ENCODE assay signal across 1 cellular context in the genomic region with DNA sequence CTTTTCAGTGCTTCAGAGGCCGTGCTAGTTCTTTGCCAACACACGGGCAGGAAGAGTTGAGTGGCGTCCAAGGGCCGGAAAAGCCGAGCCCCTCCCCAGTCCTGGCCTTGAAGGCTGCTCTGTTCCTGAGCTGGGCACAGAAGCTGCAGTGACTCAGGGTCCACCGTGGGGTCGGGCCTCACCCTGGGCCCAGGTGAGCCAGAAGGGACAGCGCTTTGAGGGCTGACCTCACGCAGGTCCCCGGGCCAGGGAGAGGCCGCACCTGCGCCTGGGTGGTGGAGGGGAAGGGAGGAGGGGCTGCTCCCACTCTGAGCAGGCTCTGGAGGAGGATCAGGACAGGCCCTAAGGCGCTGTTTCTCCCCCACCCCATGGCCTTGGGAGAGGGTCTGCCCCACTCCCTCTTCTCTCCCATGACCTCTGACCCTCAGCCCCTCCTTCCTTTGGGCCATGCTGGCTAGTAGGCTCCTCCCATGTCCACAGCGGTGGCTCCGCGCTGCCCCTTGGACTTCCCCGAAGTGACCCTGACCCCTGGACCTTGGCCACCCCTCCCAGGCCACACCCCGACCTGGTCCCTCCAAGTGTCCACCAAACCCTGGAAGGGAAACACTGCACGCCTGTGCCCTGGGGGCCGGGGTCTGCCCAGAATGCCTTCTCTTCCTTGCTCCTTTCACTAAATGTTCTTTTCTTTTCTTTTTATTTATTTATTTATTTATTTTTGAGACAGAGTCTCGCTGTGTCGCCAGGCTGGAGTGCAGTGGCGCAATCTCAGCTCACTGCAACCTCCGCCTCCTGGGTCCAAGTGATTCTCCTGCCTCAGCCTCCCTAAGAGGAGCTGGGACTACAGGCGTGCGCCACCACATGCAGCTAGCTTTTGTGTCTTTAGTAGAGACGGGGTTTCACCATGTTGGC.
TF ChIP-seq lines count a peak whose summit lies in the region.

No MANE protein-coding gene starts in this region.

TF ChIP-seq in HepG2, 621 proteins besides CTCF, POLR2A, EP300 and RAD21 (continued from another document and continues in another):
- TF ChIP-seq, protein P1, sequence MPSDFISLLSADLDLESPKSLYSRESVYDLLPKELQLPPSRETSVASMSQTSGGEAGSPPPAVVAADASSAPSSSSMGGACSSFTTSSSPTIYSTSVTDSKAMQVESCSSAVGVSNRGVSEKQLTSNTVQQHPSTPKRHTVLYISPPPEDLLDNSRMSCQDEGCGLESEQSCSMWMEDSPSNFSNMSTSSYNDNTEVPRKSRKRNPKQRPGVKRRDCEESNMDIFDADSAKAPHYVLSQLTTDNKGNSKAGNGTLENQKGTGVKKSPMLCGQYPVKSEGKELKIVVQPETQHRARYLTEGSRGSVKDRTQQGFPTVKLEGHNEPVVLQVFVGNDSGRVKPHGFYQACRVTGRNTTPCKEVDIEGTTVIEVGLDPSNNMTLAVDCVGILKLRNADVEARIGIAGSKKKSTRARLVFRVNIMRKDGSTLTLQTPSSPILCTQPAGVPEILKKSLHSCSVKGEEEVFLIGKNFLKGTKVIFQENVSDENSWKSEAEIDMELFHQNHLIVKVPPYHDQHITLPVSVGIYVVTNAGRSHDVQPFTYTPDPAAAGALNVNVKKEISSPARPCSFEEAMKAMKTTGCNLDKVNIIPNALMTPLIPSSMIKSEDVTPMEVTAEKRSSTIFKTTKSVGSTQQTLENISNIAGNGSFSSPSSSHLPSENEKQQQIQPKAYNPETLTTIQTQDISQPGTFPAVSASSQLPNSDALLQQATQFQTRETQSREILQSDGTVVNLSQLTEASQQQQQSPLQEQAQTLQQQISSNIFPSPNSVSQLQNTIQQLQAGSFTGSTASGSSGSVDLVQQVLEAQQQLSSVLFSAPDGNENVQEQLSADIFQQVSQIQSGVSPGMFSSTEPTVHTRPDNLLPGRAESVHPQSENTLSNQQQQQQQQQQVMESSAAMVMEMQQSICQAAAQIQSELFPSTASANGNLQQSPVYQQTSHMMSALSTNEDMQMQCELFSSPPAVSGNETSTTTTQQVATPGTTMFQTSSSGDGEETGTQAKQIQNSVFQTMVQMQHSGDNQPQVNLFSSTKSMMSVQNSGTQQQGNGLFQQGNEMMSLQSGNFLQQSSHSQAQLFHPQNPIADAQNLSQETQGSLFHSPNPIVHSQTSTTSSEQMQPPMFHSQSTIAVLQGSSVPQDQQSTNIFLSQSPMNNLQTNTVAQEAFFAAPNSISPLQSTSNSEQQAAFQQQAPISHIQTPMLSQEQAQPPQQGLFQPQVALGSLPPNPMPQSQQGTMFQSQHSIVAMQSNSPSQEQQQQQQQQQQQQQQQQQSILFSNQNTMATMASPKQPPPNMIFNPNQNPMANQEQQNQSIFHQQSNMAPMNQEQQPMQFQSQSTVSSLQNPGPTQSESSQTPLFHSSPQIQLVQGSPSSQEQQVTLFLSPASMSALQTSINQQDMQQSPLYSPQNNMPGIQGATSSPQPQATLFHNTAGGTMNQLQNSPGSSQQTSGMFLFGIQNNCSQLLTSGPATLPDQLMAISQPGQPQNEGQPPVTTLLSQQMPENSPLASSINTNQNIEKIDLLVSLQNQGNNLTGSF (CRISPR knock-in tag; IDR thresholded peaks at IDR 0.05): no peak
- TF ChIP-seq, protein P2, sequence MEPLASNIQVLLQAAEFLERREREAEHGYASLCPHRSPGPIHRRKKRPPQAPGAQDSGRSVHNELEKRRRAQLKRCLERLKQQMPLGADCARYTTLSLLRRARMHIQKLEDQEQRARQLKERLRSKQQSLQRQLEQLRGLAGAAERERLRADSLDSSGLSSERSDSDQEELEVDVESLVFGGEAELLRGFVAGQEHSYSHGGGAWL (CRISPR knock-in tag; IDR thresholded peaks at IDR 0.05): no peak
- TF ChIP-seq CAMTA2 (CRISPR knock-in tag; IDR thresholded peaks at IDR 0.05; ENCODE audit: borderline replicate concordance) (no peak), TBX2 (CRISPR knock-in tag; IDR thresholded peaks at IDR 0.05; ENCODE audit: borderline replicate concordance) (no peak; the same call in 1 of the 2 replicates), SIX1 (CRISPR knock-in tag; IDR thresholded peaks at IDR 0.05; ENCODE audit: borderline replicate concordance) (no peak), FIP1L1 (IDR thresholded peaks at IDR 0.05; ENCODE audit: borderline replicate concordance, insufficient read depth, low read depth, low read length) (no peak), TCF7L2 (IDR thresholded peaks at IDR 0.05; ENCODE audit: low read depth, low read length) (no peak), ZNF331 (CRISPR knock-in tag; IDR thresholded peaks at IDR 0.05) (no peak), BRCA1 (CRISPR knock-in tag; IDR thresholded peaks at IDR 0.05) (no peak), MBNL3 (CRISPR knock-in tag; conservative IDR thresholded peaks at IDR 0.05) (no peak), ZNF674 (CRISPR knock-in tag; IDR thresholded peaks at IDR 0.05; ENCODE audit: low read depth) (no peak), HOXA3 (CRISPR knock-in tag; IDR thresholded peaks at IDR 0.05) (peak; percentile 76), HHEX (CRISPR knock-in tag; IDR thresholded peaks at IDR 0.05) (no peak)
- TF ChIP-seq, protein P3, sequence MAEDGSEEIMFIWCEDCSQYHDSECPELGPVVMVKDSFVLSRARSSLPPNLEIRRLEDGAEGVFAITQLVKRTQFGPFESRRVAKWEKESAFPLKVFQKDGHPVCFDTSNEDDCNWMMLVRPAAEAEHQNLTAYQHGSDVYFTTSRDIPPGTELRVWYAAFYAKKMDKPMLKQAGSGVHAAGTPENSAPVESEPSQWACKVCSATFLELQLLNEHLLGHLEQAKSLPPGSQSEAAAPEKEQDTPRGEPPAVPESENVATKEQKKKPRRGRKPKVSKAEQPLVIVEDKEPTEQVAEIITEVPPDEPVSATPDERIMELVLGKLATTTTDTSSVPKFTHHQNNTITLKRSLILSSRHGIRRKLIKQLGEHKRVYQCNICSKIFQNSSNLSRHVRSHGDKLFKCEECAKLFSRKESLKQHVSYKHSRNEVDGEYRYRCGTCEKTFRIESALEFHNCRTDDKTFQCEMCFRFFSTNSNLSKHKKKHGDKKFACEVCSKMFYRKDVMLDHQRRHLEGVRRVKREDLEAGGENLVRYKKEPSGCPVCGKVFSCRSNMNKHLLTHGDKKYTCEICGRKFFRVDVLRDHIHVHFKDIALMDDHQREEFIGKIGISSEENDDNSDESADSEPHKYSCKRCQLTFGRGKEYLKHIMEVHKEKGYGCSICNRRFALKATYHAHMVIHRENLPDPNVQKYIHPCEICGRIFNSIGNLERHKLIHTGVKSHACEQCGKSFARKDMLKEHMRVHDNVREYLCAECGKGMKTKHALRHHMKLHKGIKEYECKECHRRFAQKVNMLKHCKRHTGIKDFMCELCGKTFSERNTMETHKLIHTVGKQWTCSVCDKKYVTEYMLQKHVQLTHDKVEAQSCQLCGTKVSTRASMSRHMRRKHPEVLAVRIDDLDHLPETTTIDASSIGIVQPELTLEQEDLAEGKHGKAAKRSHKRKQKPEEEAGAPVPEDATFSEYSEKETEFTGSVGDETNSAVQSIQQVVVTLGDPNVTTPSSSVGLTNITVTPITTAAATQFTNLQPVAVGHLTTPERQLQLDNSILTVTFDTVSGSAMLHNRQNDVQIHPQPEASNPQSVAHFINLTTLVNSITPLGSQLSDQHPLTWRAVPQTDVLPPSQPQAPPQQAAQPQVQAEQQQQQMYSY (CRISPR knock-in tag; IDR thresholded peaks at IDR 0.05): no peak
- TF ChIP-seq, protein P4, sequence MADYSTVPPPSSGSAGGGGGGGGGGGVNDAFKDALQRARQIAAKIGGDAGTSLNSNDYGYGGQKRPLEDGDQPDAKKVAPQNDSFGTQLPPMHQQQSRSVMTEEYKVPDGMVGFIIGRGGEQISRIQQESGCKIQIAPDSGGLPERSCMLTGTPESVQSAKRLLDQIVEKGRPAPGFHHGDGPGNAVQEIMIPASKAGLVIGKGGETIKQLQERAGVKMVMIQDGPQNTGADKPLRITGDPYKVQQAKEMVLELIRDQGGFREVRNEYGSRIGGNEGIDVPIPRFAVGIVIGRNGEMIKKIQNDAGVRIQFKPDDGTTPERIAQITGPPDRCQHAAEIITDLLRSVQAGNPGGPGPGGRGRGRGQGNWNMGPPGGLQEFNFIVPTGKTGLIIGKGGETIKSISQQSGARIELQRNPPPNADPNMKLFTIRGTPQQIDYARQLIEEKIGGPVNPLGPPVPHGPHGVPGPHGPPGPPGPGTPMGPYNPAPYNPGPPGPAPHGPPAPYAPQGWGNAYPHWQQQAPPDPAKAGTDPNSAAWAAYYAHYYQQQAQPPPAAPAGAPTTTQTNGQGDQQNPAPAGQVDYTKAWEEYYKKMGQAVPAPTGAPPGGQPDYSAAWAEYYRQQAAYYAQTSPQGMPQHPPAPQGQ (CRISPR knock-in tag; IDR thresholded peaks at IDR 0.05; ENCODE audit: borderline replicate concordance): peak; percentile 45; the same call in 1 of the 2 replicates
- TF ChIP-seq, protein P5, sequence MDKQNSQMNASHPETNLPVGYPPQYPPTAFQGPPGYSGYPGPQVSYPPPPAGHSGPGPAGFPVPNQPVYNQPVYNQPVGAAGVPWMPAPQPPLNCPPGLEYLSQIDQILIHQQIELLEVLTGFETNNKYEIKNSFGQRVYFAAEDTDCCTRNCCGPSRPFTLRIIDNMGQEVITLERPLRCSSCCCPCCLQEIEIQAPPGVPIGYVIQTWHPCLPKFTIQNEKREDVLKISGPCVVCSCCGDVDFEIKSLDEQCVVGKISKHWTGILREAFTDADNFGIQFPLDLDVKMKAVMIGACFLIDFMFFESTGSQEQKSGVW (CRISPR knock-in tag; IDR thresholded peaks at IDR 0.05; ENCODE audit: borderline replicate concordance): no peak
- TF ChIP-seq, protein P6, sequence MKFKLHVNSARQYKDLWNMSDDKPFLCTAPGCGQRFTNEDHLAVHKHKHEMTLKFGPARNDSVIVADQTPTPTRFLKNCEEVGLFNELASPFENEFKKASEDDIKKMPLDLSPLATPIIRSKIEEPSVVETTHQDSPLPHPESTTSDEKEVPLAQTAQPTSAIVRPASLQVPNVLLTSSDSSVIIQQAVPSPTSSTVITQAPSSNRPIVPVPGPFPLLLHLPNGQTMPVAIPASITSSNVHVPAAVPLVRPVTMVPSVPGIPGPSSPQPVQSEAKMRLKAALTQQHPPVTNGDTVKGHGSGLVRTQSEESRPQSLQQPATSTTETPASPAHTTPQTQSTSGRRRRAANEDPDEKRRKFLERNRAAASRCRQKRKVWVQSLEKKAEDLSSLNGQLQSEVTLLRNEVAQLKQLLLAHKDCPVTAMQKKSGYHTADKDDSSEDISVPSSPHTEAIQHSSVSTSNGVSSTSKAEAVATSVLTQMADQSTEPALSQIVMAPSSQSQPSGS (CRISPR knock-in tag; IDR thresholded peaks at IDR 0.05): no peak; the same call in 1 of the 2 replicates
- TF ChIP-seq, protein P7, sequence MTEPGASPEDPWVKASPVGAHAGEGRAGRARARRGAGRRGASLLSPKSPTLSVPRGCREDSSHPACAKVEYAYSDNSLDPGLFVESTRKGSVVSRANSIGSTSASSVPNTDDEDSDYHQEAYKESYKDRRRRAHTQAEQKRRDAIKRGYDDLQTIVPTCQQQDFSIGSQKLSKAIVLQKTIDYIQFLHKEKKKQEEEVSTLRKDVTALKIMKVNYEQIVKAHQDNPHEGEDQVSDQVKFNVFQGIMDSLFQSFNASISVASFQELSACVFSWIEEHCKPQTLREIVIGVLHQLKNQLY (CRISPR knock-in tag; IDR thresholded peaks at IDR 0.05): 0 out of 2 replicates have a peak, but pooled peaks have one; percentile 23
- TF ChIP-seq, protein P8, sequence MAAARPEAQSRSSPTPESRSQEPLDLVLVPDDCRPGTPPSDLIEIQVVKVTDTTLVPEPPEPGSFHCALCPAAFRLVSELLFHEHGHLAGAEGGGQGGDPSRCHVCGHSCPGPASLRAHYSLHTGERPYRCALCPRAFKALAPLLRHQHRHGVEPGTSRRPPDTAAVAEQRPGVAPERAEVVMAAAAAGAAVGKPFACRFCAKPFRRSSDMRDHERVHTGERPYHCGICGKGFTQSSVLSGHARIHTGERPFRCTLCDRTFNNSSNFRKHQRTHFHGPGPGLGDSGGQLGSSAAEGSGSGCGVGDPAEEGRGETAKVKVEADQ (CRISPR knock-in tag; IDR thresholded peaks at IDR 0.05; ENCODE audit: borderline replicate concordance): 0 out of 2 replicates have a peak, but pooled peaks have one; percentile 34
- TF ChIP-seq, protein P9, sequence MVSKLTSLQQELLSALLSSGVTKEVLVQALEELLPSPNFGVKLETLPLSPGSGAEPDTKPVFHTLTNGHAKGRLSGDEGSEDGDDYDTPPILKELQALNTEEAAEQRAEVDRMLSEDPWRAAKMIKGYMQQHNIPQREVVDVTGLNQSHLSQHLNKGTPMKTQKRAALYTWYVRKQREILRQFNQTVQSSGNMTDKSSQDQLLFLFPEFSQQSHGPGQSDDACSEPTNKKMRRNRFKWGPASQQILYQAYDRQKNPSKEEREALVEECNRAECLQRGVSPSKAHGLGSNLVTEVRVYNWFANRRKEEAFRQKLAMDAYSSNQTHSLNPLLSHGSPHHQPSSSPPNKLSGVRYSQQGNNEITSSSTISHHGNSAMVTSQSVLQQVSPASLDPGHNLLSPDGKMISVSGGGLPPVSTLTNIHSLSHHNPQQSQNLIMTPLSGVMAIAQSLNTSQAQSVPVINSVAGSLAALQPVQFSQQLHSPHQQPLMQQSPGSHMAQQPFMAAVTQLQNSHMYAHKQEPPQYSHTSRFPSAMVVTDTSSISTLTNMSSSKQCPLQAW (CRISPR knock-in tag; IDR thresholded peaks at IDR 0.05): no peak
- TF ChIP-seq, protein P10, sequence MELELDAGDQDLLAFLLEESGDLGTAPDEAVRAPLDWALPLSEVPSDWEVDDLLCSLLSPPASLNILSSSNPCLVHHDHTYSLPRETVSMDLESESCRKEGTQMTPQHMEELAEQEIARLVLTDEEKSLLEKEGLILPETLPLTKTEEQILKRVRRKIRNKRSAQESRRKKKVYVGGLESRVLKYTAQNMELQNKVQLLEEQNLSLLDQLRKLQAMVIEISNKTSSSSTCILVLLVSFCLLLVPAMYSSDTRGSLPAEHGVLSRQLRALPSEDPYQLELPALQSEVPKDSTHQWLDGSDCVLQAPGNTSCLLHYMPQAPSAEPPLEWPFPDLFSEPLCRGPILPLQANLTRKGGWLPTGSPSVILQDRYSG (CRISPR knock-in tag; IDR thresholded peaks at IDR 0.05): no peak
